Comparison of ENCODE assay signal across 18 cellular contexts in the genomic region with DNA sequence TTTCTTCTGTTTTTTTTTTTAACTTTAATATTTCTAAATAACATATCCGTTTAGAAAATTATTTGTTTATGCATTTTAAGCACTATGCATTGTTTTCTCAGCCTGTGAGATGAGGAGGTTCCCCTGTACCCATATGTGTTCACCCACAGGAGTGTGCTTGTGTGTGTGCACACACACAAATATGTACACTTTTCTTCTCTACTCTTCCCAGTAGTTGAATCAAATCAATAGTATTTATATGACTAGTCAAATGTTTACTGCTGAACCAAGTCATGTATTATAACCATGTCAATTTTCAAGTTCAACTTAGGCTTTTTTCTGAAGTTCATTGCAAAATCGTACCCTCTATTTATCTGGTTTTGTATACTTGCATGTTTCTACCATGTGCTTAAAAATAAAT.
"Had no signal": no experiment of that assay in that cellular context is flagged by ENCODE, and none has a peak within 500 bp of the region (broad histone marks: within the 10 kb centered on the region; RNA-seq: fewer than 3 reads in every experiment).

No MANE protein-coding gene starts in this region.

- H3K27me3 Mint-ChIP-seq: activated CD4-positive, alpha-beta memory T cell treated with anti-CD3 and anti-CD28 coated beads, Interleukin-2, amount 10 ng/mL, durations not matched to agents 7 days and 5 days; activated naive CD4-positive, alpha-beta T cell treated with anti-CD3 and anti-CD28 coated beads, Interleukin-2, amount 10 ng/mL, durations not matched to agents 7 days and 5 days; natural killer cell treated with Interleukin-12 subunit alpha and Interleukin-12 subunit beta and Interleukin-15 and Interleukin-18, amount 100 ng/mL, for 72 hours; type B pancreatic cell had no signal

- H3K4me1 Mint-ChIP-seq: activated CD4-positive, alpha-beta memory T cell treated with anti-CD3 and anti-CD28 coated beads, Interleukin-2, amount 10 ng/mL, durations not matched to agents 7 days and 5 days; activated naive CD4-positive, alpha-beta T cell treated with anti-CD3 and anti-CD28 coated beads, Interleukin-2, amount 10 ng/mL, durations not matched to agents 7 days and 5 days had no signal

- H3K27ac ChIP-seq: colonic mucosa, esophagus squamous epithelium, suprapubic skin had no signal

- H3K4me3 Mint-ChIP-seq: activated CD4-positive, alpha-beta memory T cell treated with anti-CD3 and anti-CD28 coated beads, Interleukin-2, amount 10 ng/mL, durations not matched to agents 7 days and 5 days; activated naive CD4-positive, alpha-beta T cell treated with anti-CD3 and anti-CD28 coated beads, Interleukin-2, amount 10 ng/mL, durations not matched to agents 7 days and 5 days; natural killer cell treated with Interleukin-12 subunit alpha and Interleukin-12 subunit beta and Interleukin-15 and Interleukin-18, amount 100 ng/mL, for 72 hours; type B pancreatic cell had no signal

- H3K4me1 ChIP-seq: colonic mucosa, esophagus squamous epithelium, suprapubic skin had no signal

- H3K9me3 ChIP-seq: colonic mucosa, esophagus squamous epithelium, psoas muscle, suprapubic skin had no signal

- H3K27ac Mint-ChIP-seq: activated CD4-positive, alpha-beta memory T cell treated with anti-CD3 and anti-CD28 coated beads, Interleukin-2, amount 10 ng/mL, durations not matched to agents 7 days and 5 days; activated naive CD4-positive, alpha-beta T cell treated with anti-CD3 and anti-CD28 coated beads, Interleukin-2, amount 10 ng/mL, durations not matched to agents 7 days and 5 days; activated T-helper 2 cell treated with anti-CD3 and anti-CD28 coated beads, Interferon-gamma antibody, Interleukin-2, Interleukin-4, amounts not matched to agents 10 μg/mL and 5 μg/mL and 100 μg/mL, durations not matched to agents 14 hours and 24 hours and 36 hours; natural killer cell treated with Interleukin-12 subunit alpha and Interleukin-12 subunit beta and Interleukin-15 and Interleukin-18, amount 100 ng/mL, for 72 hours; type B pancreatic cell had no signal

- H3K27me3 ChIP-seq: colonic mucosa, esophagus squamous epithelium, suprapubic skin had no signal

- H3K4me3 ChIP-seq: colonic mucosa, esophagus squamous epithelium, psoas muscle, suprapubic skin had no signal

- H3K36me3 Mint-ChIP-seq: activated naive CD4-positive, alpha-beta T cell treated with anti-CD3 and anti-CD28 coated beads, Interleukin-2, amount 10 ng/mL, durations not matched to agents 7 days and 5 days; natural killer cell treated with Interleukin-12 subunit alpha and Interleukin-12 subunit beta and Interleukin-15 and Interleukin-18, amount 100 ng/mL, for 72 hours; type B pancreatic cell had no signal

- DNase-seq: activated CD4-positive, alpha-beta memory T cell treated with anti-CD3 and anti-CD28 coated beads, Interleukin-2, amount 10 ng/mL, durations not matched to agents 7 days and 5 days; activated CD8-positive, alpha-beta memory T cell treated with anti-CD3 and anti-CD28 coated beads, Interleukin-2, amount 50 U/mL, for 48 hours; activated naive CD4-positive, alpha-beta T cell treated with anti-CD3 and anti-CD28 coated beads, Interleukin-2, amount 10 ng/mL, durations not matched to agents 7 days and 5 days; colonic mucosa; esophagus squamous epithelium; foreskin fibroblast; left colon; mammary epithelial cell; occipital lobe; psoas muscle; stimulated activated CD4-positive, alpha-beta T cell treated with anti-CD3 and anti-CD28 coated beads, Interleukin-2, amount 100 ng/mL, for 24 hours; stimulated activated naive CD8-positive, alpha-beta T cell treated with anti-CD3 and anti-CD28 coated beads, Interleukin-15, Interleukin-2, amounts not matched to agents 100 U/mL and 50 U/mL, for 24 hours had no signal

- H3K9me3 Mint-ChIP-seq: activated naive CD4-positive, alpha-beta T cell treated with anti-CD3 and anti-CD28 coated beads, Interleukin-2, amount 10 ng/mL, durations not matched to agents 7 days and 5 days; activated T-helper 2 cell treated with anti-CD3 and anti-CD28 coated beads, Interferon-gamma antibody, Interleukin-2, Interleukin-4, amounts not matched to agents 10 μg/mL and 5 μg/mL and 100 μg/mL, durations not matched to agents 14 hours and 24 hours and 36 hours; natural killer cell treated with Interleukin-12 subunit alpha and Interleukin-12 subunit beta and Interleukin-15 and Interleukin-18, amount 100 ng/mL, for 72 hours; type B pancreatic cell had no signal

- H3K36me3 ChIP-seq: colonic mucosa, esophagus squamous epithelium, suprapubic skin had no signal

- ATAC-seq: activated CD4-positive, CD25-positive, alpha-beta regulatory T cell treated with anti-CD3 and anti-CD28 coated beads, Interleukin-2, amount 50 U/mL, for 24 hours; left colon; psoas muscle; sciatic nerve; stimulated activated naive CD8-positive, alpha-beta T cell treated with anti-CD3 and anti-CD28 coated beads, Interleukin-15, Interleukin-2, amounts not matched to agents 100 U/mL and 50 U/mL, for 24 hours had no signal
